ENCODE assay signal across 17 cellular contexts in the genomic region with DNA sequence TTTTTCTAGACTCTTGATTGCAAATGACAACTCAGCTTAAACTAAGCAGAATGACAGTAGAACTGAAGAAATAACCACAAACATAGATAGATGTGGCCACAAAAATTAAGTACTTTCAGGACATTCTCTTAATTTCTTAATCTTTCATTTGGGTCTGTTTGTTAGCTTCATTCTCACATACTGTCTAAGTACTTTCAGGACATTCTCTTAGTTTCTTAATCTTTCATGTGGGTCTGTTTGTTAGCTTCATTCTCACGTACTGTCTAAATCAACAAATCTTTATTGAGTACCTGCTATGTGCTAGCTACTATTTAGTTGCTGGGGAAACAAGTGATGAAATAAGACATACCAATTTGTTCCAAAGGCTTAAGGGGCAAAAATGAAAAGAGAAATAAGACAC. TPM values are rescaled to one million over a fixed set of nuclear protein-coding genes. Genes with fewer than 3 reads are reported as not detected.
DNase-seq lines count a peak whose midpoint lies in the region; ATAC-seq and TF ChIP-seq lines count a peak whose summit lies in the region.
"Had no signal": no experiment of that assay in that cellular context is flagged by ENCODE, and none has a peak within 500 bp of the region (broad histone marks: within the 10 kb centered on the region; RNA-seq: fewer than 3 reads in every experiment).

No MANE protein-coding gene starts in this region.

- no peaks in the 10 kb centered on the region for H3K36me3 ChIP-seq in osteoblast (ENCODE audit: insufficient read depth, low read length)

- H3K27me3 Mint-ChIP-seq in activated CD4-positive, alpha-beta memory T cell treated with anti-CD3 and anti-CD28 coated beads for 36 hours, result no peaks in the 10 kb centered on the region
- no peaks in the 10 kb centered on the region for H3K27me3 Mint-ChIP-seq in activated CD4-positive, alpha-beta memory T cell treated with anti-CD3 and anti-CD28 coated beads, Interleukin-2, amount 10 ng/mL, durations not matched to agents 7 days and 5 days
- no peaks in the 10 kb centered on the region for H3K27me3 Mint-ChIP-seq in activated T-helper 1 cell treated with anti-CD3 and anti-CD28 coated beads, Interleukin-12 subunit alpha, Interleukin-12 subunit beta, Interleukin-2, Interleukin-4 antibody, amounts not matched to agents 30 ng/mL and 10 ng/mL and 1 ng/mL, durations not matched to agents 14 hours and 24 hours and 36 hours (ENCODE audit: insufficient read depth)

- no peaks in the 10 kb centered on the region for H3K27me3 ChIP-seq in osteoblast (ENCODE audit: insufficient read depth, low read length)

- H3K27ac Mint-ChIP-seq in activated CD4-positive, alpha-beta memory T cell treated with anti-CD3 and anti-CD28 coated beads for 36 hours, result no peak overlapping the region
- H3K27ac Mint-ChIP-seq in activated CD4-positive, alpha-beta memory T cell treated with anti-CD3 and anti-CD28 coated beads, Interleukin-2, amount 10 ng/mL, durations not matched to agents 7 days and 5 days, result no peak overlapping the region
- peak overlapping the region; percentile 71 for H3K27ac Mint-ChIP-seq in activated T-helper 1 cell treated with anti-CD3 and anti-CD28 coated beads, Interleukin-12 subunit alpha, Interleukin-12 subunit beta, Interleukin-2, Interleukin-4 antibody, amounts not matched to agents 30 ng/mL and 10 ng/mL and 1 ng/mL, durations not matched to agents 14 hours and 24 hours and 36 hours

- intact Hi-C loops in activated CD4-positive, alpha-beta memory T cell treated with anti-CD3 and anti-CD28 coated beads for 36 hours (cut with micrococcal nuclease), result loop anchor here (5.0 kb wide), 1 partner anchor 32 kb away; no protein-coding TSS in a partner anchor
- intact Hi-C loops in activated T-helper 1 cell treated with anti-CD3 and anti-CD28 coated beads, Interleukin-12 subunit alpha, Interleukin-12 subunit beta, Interleukin-2, Interleukin-4 antibody, amounts not matched to agents 30 ng/mL and 10 ng/mL and 1 ng/mL, durations not matched to agents 14 hours and 24 hours and 36 hours (cut with micrococcal nuclease), result loop anchor here (1.0 kb wide), 2 partner anchors 31 to 36 kb away; partner anchors contain the start of gene FAM117B

- no peaks in the 10 kb centered on the region for H4K20me1 ChIP-seq in osteoblast (ENCODE audit: insufficient read depth, low read length)

- no peaks in the 10 kb centered on the region for H3K9me3 Mint-ChIP-seq in activated CD4-positive, alpha-beta memory T cell treated with anti-CD3 and anti-CD28 coated beads for 36 hours
- H3K9me3 Mint-ChIP-seq in activated CD4-positive, alpha-beta memory T cell treated with anti-CD3 and anti-CD28 coated beads, Interleukin-2, amount 10 ng/mL, durations not matched to agents 7 days and 5 days, result peaks cover 2% of the 10 kb centered on the region
- H3K9me3 Mint-ChIP-seq in activated T-helper 1 cell treated with anti-CD3 and anti-CD28 coated beads, Interleukin-12 subunit alpha, Interleukin-12 subunit beta, Interleukin-2, Interleukin-4 antibody, amounts not matched to agents 30 ng/mL and 10 ng/mL and 1 ng/mL, durations not matched to agents 14 hours and 24 hours and 36 hours, result no peaks in the 10 kb centered on the region

- H2AFZ ChIP-seq in osteoblast (ENCODE audit: low read length), result peak overlapping the region; percentile 38
- H2AFZ ChIP-seq: parathyroid adenoma had no signal

- peaks cover 72% of the 10 kb centered on the region for H3K4me1 Mint-ChIP-seq in activated CD4-positive, alpha-beta memory T cell treated with anti-CD3 and anti-CD28 coated beads for 36 hours (ENCODE audit: low read depth)
- H3K4me1 Mint-ChIP-seq in activated CD4-positive, alpha-beta memory T cell treated with anti-CD3 and anti-CD28 coated beads, Interleukin-2, amount 10 ng/mL, durations not matched to agents 7 days and 5 days, result peaks cover 21% of the 10 kb centered on the region
- peaks cover 50% of the 10 kb centered on the region for H3K4me1 Mint-ChIP-seq in activated T-helper 1 cell treated with anti-CD3 and anti-CD28 coated beads, Interleukin-12 subunit alpha, Interleukin-12 subunit beta, Interleukin-2, Interleukin-4 antibody, amounts not matched to agents 30 ng/mL and 10 ng/mL and 1 ng/mL, durations not matched to agents 14 hours and 24 hours and 36 hours (ENCODE audit: low read depth)

- peak overlapping the region; percentile 52 for H3K4me3 Mint-ChIP-seq in activated CD4-positive, alpha-beta memory T cell treated with anti-CD3 and anti-CD28 coated beads for 36 hours
- no peak overlapping the region for H3K4me3 Mint-ChIP-seq in activated CD4-positive, alpha-beta memory T cell treated with anti-CD3 and anti-CD28 coated beads, Interleukin-2, amount 10 ng/mL, durations not matched to agents 7 days and 5 days
- peak overlapping the region; percentile 59 for H3K4me3 Mint-ChIP-seq in activated T-helper 1 cell treated with anti-CD3 and anti-CD28 coated beads, Interleukin-12 subunit alpha, Interleukin-12 subunit beta, Interleukin-2, Interleukin-4 antibody, amounts not matched to agents 30 ng/mL and 10 ng/mL and 1 ng/mL, durations not matched to agents 14 hours and 24 hours and 36 hours

- no peak for ATAC-seq in HG03354 (IDR thresholded peaks at IDR 0.05; ENCODE audit: poor library complexity, severe bottlenecking, unreplicated experiment)
- ATAC-seq: mucosa of descending colon, Panc1 had no signal

- no peaks in the 10 kb centered on the region for H3K79me2 ChIP-seq in osteoblast (ENCODE audit: insufficient read depth, low read length)

- H3K4me2 ChIP-seq in osteoblast (ENCODE audit: insufficient read depth, low read length), result peak overlapping the region; percentile 27

- H3K4me3 ChIP-seq in osteoblast (ENCODE audit: insufficient read depth, low read length), result no peak overlapping the region
- H3K4me3 ChIP-seq: mucosa of descending colon had no signal

- POLR2A ChIA-PET in activated CD4-positive, alpha-beta memory T cell treated with anti-CD3 and anti-CD28 coated beads for 36 hours (lab: Charles Lee), result interaction anchor here (0.9 to 1.5 kb wide), 2 partner anchors 26 to 33 kb away, joined by 3 read pairs; no protein-coding TSS in a partner anchor
- POLR2A ChIA-PET in activated CD4-positive, alpha-beta memory T cell treated with anti-CD3 and anti-CD28 coated beads, Interleukin-2, amount 10 ng/mL, durations not matched to agents 7 days and 5 days (lab: Charles Lee), result interaction anchor here (1.0 kb wide), 1 partner anchor 35 kb away, joined by 6 read pairs; the partner anchor contains the start of gene FAM117B
- POLR2A ChIA-PET in HEK293T (lab: Yijun Ruan, JAX), result no interaction called here

- no peaks in the 10 kb centered on the region for H3K9me3 ChIP-seq in osteoblast (ENCODE audit: low read depth, low read length)
- H3K9me3 ChIP-seq: mucosa of descending colon had no signal

- TF ChIP-seq CTCF in osteoblast (IDR thresholded peaks at IDR 0.05; ENCODE audit: extremely low read depth, low read depth, low read length), result no peak

- H3K36me3 Mint-ChIP-seq in activated CD4-positive, alpha-beta memory T cell treated with anti-CD3 and anti-CD28 coated beads for 36 hours, result no peaks in the 10 kb centered on the region
- H3K36me3 Mint-ChIP-seq in activated CD4-positive, alpha-beta memory T cell treated with anti-CD3 and anti-CD28 coated beads, Interleukin-2, amount 10 ng/mL, durations not matched to agents 7 days and 5 days (ENCODE audit: low read depth), result peaks cover 3% of the 10 kb centered on the region
- peaks cover 2% of the 10 kb centered on the region for H3K36me3 Mint-ChIP-seq in activated T-helper 1 cell treated with anti-CD3 and anti-CD28 coated beads, Interleukin-12 subunit alpha, Interleukin-12 subunit beta, Interleukin-2, Interleukin-4 antibody, amounts not matched to agents 30 ng/mL and 10 ng/mL and 1 ng/mL, durations not matched to agents 14 hours and 24 hours and 36 hours (ENCODE audit: low read depth)

- no peak for DNase-seq in activated CD4-positive, alpha-beta memory T cell treated with anti-CD3 and anti-CD28 coated beads for 36 hours
- DNase-seq in activated CD4-positive, alpha-beta memory T cell treated with anti-CD3 and anti-CD28 coated beads, Interleukin-2, amount 10 ng/mL, durations not matched to agents 7 days and 5 days, result no peak
- DNase-seq in HEK293T (ENCODE audit: extremely low spot score) (no peak), osteoblast (ENCODE audit: insufficient read length, low spot score, missing footprints) (no peak), NCI-H510A (lab: John Stamatoyannopoulos, UW) (no peak)
- no peak for DNase-seq in activated T-helper 1 cell treated with anti-CD3 and anti-CD28 coated beads, Interleukin-12 subunit alpha, Interleukin-12 subunit beta, Interleukin-2, Interleukin-4 antibody, amounts not matched to agents 30 ng/mL and 10 ng/mL and 1 ng/mL, durations not matched to agents 14 hours and 24 hours and 36 hours (ENCODE audit: low spot score)
- no peak for DNase-seq in stimulated activated CD8-positive, alpha-beta memory T cell treated with anti-CD3 and anti-CD28 coated beads, Interleukin-4, amount 100 ng/mL, for 48 hours
- DNase-seq: ACHN; activated gamma-delta T cell; cerebellar nuclear complex; glutamatergic neuron; mucosa of descending colon; NCI-H524; stimulated activated CD4-positive, alpha-beta T cell treated with anti-CD3 and anti-CD28 coated beads, Interleukin-12 subunit alpha, Interleukin-12 subunit beta, amount 100 ng/mL, for 4 hours had no signal

- H3K27ac ChIP-seq in osteoblast (ENCODE audit: low read depth, low read length), result no peak overlapping the region
- H3K27ac ChIP-seq: parathyroid adenoma had no signal

- CTCF ChIA-PET in activated CD4-positive, alpha-beta memory T cell treated with anti-CD3 and anti-CD28 coated beads for 36 hours (lab: Charles Lee), result interaction anchor here (0.8 to 1.1 kb wide), 4 partner anchors 9 to 97 kb away, joined by 3 to 6 read pairs (median 3); no protein-coding TSS in a partner anchor
- CTCF ChIA-PET in activated CD4-positive, alpha-beta memory T cell treated with anti-CD3 and anti-CD28 coated beads, Interleukin-2, amount 10 ng/mL, durations not matched to agents 7 days and 5 days (lab: Charles Lee), result interaction anchor here (0.7 kb wide), 1 partner anchor 346 kb away, joined by 3 read pairs; no protein-coding TSS in a partner anchor
- CTCF ChIA-PET in HEK293T (lab: Yijun Ruan, JAX), result no interaction called here

- H3K4me1 ChIP-seq in osteoblast (ENCODE audit: insufficient read depth, low read length), result peaks cover 12% of the 10 kb centered on the region
- H3K4me1 ChIP-seq: parathyroid adenoma had no signal

TF ChIP-seq in HEK293T, 16 proteins besides CTCF, POLR2A, EP300 and RAD21 (continues in another document):
- peak; percentile 14; the same call in 1 of the 2 replicates for TF ChIP-seq ZNF384 (IDR thresholded peaks at IDR 0.05)

RNA-seq across cellular contexts. Expression of gene FAM117B, which starts 35.1 kb away (rescaled TPM):
- 1 to 10 TPM; 5.8 to 5.9 TPM for total RNA-seq in activated CD4-positive, alpha-beta memory T cell treated with anti-CD3 and anti-CD28 coated beads for 36 hours
- 1 to 10 TPM; 4.3 to 5.2 TPM for total RNA-seq in activated CD4-positive, alpha-beta memory T cell treated with anti-CD3 and anti-CD28 coated beads, Interleukin-2, amount 10 ng/mL, durations not matched to agents 7 days and 5 days
- 9.3 and 9.5 TPM in 2 replicates for total RNA-seq in activated T-helper 1 cell treated with anti-CD3 and anti-CD28 coated beads, Interleukin-12 subunit alpha, Interleukin-12 subunit beta, Interleukin-2, Interleukin-4 antibody, amounts not matched to agents 30 ng/mL and 10 ng/mL and 1 ng/mL, durations not matched to agents 14 hours and 24 hours and 36 hours
- 2.9 and 3.2 TPM in 2 replicates for total RNA-seq in osteoblast
